In the genomic region with DNA sequence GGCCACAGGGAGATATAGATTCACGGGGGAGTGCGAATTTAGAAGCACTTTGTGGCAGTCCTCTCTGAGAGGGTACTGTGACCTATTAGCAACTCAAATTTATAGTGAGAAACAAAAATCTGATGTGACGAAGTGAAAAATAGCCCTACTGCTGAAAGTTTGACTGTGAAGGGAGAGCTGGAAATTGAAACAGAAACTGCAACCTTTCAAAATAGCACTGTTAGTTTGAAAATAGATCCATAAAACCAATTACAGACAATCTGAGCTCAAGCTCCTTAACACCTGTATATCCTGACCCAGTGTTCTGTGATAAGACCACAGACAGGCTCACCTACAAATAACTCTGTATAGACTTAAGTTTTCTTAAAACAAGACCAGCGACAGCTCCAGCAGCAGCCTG, we compare ENCODE assay signal across 28 cellular contexts.
"Had no signal": no experiment of that assay in that cellular context is flagged by ENCODE, and none has a peak within 500 bp of the region (broad histone marks: within the 10 kb centered on the region; RNA-seq: fewer than 3 reads in every experiment).

No MANE protein-coding gene starts in this region.

- H3K9ac ChIP-seq: SK-N-SH had no signal

- H3K4me1 Mint-ChIP-seq: activated CD4-positive, alpha-beta memory T cell treated with anti-CD3 and anti-CD28 coated beads, Interleukin-2, amount 10 ng/mL, durations not matched to agents 7 days and 5 days; activated CD4-positive, alpha-beta T cell treated with anti-CD3 and anti-CD28 coated beads for 36 hours; activated naive CD8-positive, alpha-beta T cell treated with anti-CD3 and anti-CD28 coated beads, Interleukin-2, amount 10 ng/mL, durations not matched to agents 7 days and 5 days had no signal

- H3K27ac Mint-ChIP-seq: activated CD4-positive, alpha-beta memory T cell treated with anti-CD3 and anti-CD28 coated beads, Interleukin-2, amount 10 ng/mL, durations not matched to agents 7 days and 5 days; activated CD4-positive, alpha-beta T cell treated with anti-CD3 and anti-CD28 coated beads for 36 hours; activated naive CD8-positive, alpha-beta T cell treated with anti-CD3 and anti-CD28 coated beads, Interleukin-2, amount 10 ng/mL, durations not matched to agents 7 days and 5 days; activated T-helper 2 cell treated with anti-CD3 and anti-CD28 coated beads, Interferon-gamma antibody, Interleukin-2, Interleukin-4, amounts not matched to agents 10 μg/mL and 5 μg/mL and 100 μg/mL, durations not matched to agents 14 hours and 24 hours and 36 hours had no signal

- H3K4me1 ChIP-seq: SJCRH30 had no signal

- H3K27me3 Mint-ChIP-seq: activated CD4-positive, alpha-beta memory T cell treated with anti-CD3 and anti-CD28 coated beads, Interleukin-2, amount 10 ng/mL, durations not matched to agents 7 days and 5 days; activated CD4-positive, alpha-beta T cell treated with anti-CD3 and anti-CD28 coated beads for 36 hours; activated naive CD8-positive, alpha-beta T cell treated with anti-CD3 and anti-CD28 coated beads, Interleukin-2, amount 10 ng/mL, durations not matched to agents 7 days and 5 days had no signal

- H3K4me3 ChIP-seq: breast epithelium, SJCRH30 had no signal

- ATAC-seq: activated CD4-positive, alpha-beta T cell treated with anti-CD3 and anti-CD28 coated beads for 36 hours; Panc1 had no signal

- H3K4me3 Mint-ChIP-seq: activated CD4-positive, alpha-beta memory T cell treated with anti-CD3 and anti-CD28 coated beads, Interleukin-2, amount 10 ng/mL, durations not matched to agents 7 days and 5 days; activated CD4-positive, alpha-beta T cell treated with anti-CD3 and anti-CD28 coated beads for 36 hours; activated naive CD8-positive, alpha-beta T cell treated with anti-CD3 and anti-CD28 coated beads, Interleukin-2, amount 10 ng/mL, durations not matched to agents 7 days and 5 days had no signal

- DNase-seq: activated CD4-positive, alpha-beta memory T cell treated with anti-CD3 and anti-CD28 coated beads, Interleukin-2, amount 10 ng/mL, durations not matched to agents 7 days and 5 days; activated CD4-positive, alpha-beta T cell treated with anti-CD3 and anti-CD28 coated beads for 36 hours; activated CD4-positive, alpha-beta T cell treated with anti-CD3 and anti-CD28 coated beads, Interleukin-2, amount 50 U/mL, for 1 hour; activated naive CD4-positive, alpha-beta T cell treated with anti-CD3 and anti-CD28 coated beads, Interleukin-2, amount 50 U/mL, for 16 hours; activated naive CD8-positive, alpha-beta T cell treated with anti-CD3 and anti-CD28 coated beads, Interleukin-2, amount 10 ng/mL, durations not matched to agents 7 days and 5 days; activated T-cell treated with anti-CD3 and anti-CD28 coated beads for 4 hours; activated T-cell treated with anti-CD3 and anti-CD28 coated beads, Interleukin-2, amount 50 U/mL, for 48 hours; aorta; central memory CD4-positive, alpha-beta T cell; NCI-H1092 treated with DMSO at 0.1 percent for 48 hours; NCI-H1417 treated with DMSO at 0.1 percent for 48 hours; NCI-H1694; NCI-H2029; NCI-H345; NCI-H510A; NCI-H526 treated with DMSO at 0.1 percent for 48 hours; NCI-H82; NK-92 treated with Interleukin-12 subunit alpha and Interleukin-12 subunit beta, amount 100 ng/mL, for 24 hours; OCI-M1; Right ventricle myocardium superior; SK-N-SH; T-helper 1 cell had no signal

- H3K36me3 Mint-ChIP-seq: activated naive CD8-positive, alpha-beta T cell treated with anti-CD3 and anti-CD28 coated beads, Interleukin-2, amount 10 ng/mL, durations not matched to agents 7 days and 5 days had no signal

- H3K27me3 ChIP-seq: breast epithelium, SJCRH30 had no signal

- H3K27ac ChIP-seq: breast epithelium, RWPE1, SJCRH30, VCaP had no signal

- H3K4me2 ChIP-seq: SK-N-SH had no signal

- H3K36me3 ChIP-seq: breast epithelium, SJCRH30 had no signal

- H3K9me3 ChIP-seq: breast epithelium, SJCRH30, SK-N-SH had no signal
